ENCODE assay signal across 34 cellular contexts in genomic region chr19:6930190-6930589, GRCh38. TPM values are rescaled to one million over a fixed set of nuclear protein-coding genes. Genes with fewer than 3 reads are reported as not detected.
"Had no signal": no experiment of that assay in that cellular context is flagged by ENCODE, and none has a peak within 500 bp of the region (broad histone marks: within the 10 kb centered on the region; RNA-seq: fewer than 3 reads in every experiment).

No MANE protein-coding gene starts in this region.

- H3K4me3 ChIP-seq: adrenal gland, ascending aorta, cardiac muscle cell had no signal

- FAIRE-seq: bronchial epithelial cell, TTC549 had no signal

- DNase-seq: activated B cell treated with CpG ODN at 0.5 μM for 24 hours; activated CD4-positive, alpha-beta memory T cell treated with anti-CD3 and anti-CD28 coated beads for 36 hours; activated CD4-positive, alpha-beta T cell treated with anti-CD3 and anti-CD28 coated beads for 4 hours; activated CD4-positive, alpha-beta T cell treated with anti-CD3 and anti-CD28 coated beads, Interleukin-2, amount 10 ng/mL, durations not matched to agents 24 days and 14 days; activated CD4-positive, alpha-beta T cell treated with anti-CD3 and anti-CD28 coated beads, Interleukin-2, amount 50 U/mL, for 1 hour; activated CD4-positive, alpha-beta T cell treated with anti-CD3 and anti-CD28 coated beads, Interleukin-2, amount 50 U/mL, for 4 hours; activated CD4-positive, CD25-positive, alpha-beta regulatory T cell treated with anti-CD3 and anti-CD28 coated beads, Interleukin-2, amount 50 U/mL, for 72 hours; activated CD8-positive, alpha-beta memory T cell treated with anti-CD3 and anti-CD28 coated beads, Interleukin-2, amount 50 U/mL, for 4 hours; activated CD8-positive, alpha-beta T cell treated with anti-CD3 and anti-CD28 coated beads for 36 hours; activated effector memory CD4-positive, alpha-beta T cell treated with anti-CD3 and anti-CD28 coated beads, Interleukin-2, amount 50 U/mL, for 16 hours; activated gamma-delta T cell treated with Interleukin-2 at 50 U/mL for 16 hours; activated naive CD4-positive, alpha-beta T cell; activated naive CD4-positive, alpha-beta T cell treated with anti-CD3 and anti-CD28 coated beads for 36 hours; activated naive CD4-positive, alpha-beta T cell treated with anti-CD3 and anti-CD28 coated beads, Interleukin-2, amount 50 U/mL, for 16 hours; activated naive CD8-positive, alpha-beta T cell treated with anti-CD3 and anti-CD28 coated beads for 36 hours; activated T-cell treated with anti-CD3 and anti-CD28 coated beads for 4 hours; activated T-cell treated with anti-CD3 and anti-CD28 coated beads, Interleukin-2, amount 50 U/mL, for 1 hour; activated T-cell treated with anti-CD3 and anti-CD28 coated beads, Interleukin-2, amount 50 U/mL, for 4 hours; activated T-cell treated with anti-CD3 and anti-CD28 coated beads, Interleukin-2, amount 50 U/mL, for 72 hours; adrenal gland; amygdala; anterior cingulate cortex; caudate nucleus; cerebellar nuclear complex; T-helper 2 cell; T-helper 9 cell had no signal

- H3K27ac ChIP-seq: adrenal gland, ascending aorta, cardiac muscle cell, VCaP had no signal

- H3K27me3 ChIP-seq: adrenal gland, ascending aorta, cardiac muscle cell had no signal

- ATAC-seq: activated CD8-positive, alpha-beta T cell treated with anti-CD3 and anti-CD28 coated beads for 36 hours; activated naive CD4-positive, alpha-beta T cell treated with anti-CD3 and anti-CD28 coated beads, Interleukin-2, amount 50 U/mL, for 72 hours; activated T-cell treated with anti-CD3 and anti-CD28 coated beads, Interleukin-2, amount 50 U/mL, for 4 hours; activated T-cell treated with anti-CD3 and anti-CD28 coated beads, Interleukin-2, amount 50 U/mL, for 72 hours; activated T-helper 17 cell treated with anti-CD3 and anti-CD28 coated beads, Interleukin-2, amount 50 U/mL, for 72 hours had no signal

- H3K36me3 ChIP-seq: adrenal gland, ascending aorta, cardiac muscle cell had no signal

- H3K4me1 ChIP-seq: adrenal gland, ascending aorta had no signal

RNA-seq across cellular contexts. Expression of gene ADGRE1, which starts 42.8 kb away (rescaled TPM):
- total RNA-seq: ascending aorta, bronchial epithelial cell, cardiac muscle cell, chondrocyte had no signal
- polyA plus RNA-seq: cardiac muscle cell had no signal
